In the genomic region with DNA sequence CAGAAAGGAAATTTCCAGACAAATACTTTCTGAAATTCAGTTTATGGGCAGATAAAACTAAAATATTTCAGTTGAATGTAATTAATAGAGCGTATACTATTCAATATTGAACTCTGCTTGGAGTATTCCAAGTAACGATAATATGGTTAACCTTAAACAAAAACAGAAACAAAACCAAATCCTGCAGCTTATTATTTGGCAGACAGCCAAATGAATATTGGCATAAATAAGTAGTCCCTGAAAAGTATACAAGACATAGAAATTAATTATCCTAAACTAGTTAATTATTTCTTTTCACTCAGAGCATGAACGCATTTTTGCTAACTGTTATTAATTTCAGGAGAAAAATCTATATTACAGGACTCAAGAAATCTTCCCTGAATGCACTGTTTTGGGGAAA, we compare ENCODE assay signal across 6 cellular contexts.
"Had no signal": no experiment of that assay in that cellular context is flagged by ENCODE, and none has a peak within 500 bp of the region (broad histone marks: within the 10 kb centered on the region; RNA-seq: fewer than 3 reads in every experiment).

No MANE protein-coding gene starts in this region.

- DNase-seq: IMR-90, KBM-7, KG1 had no signal

- H3K27ac ChIP-seq: HL-60 had no signal

- FAIRE-seq: HepG2, HTR-8/SVneo had no signal

- ATAC-seq: HepG2 had no signal
